16 cellular contexts compared by ENCODE assay signal in genomic region chr1:99591886-99592285, GRCh38. TPM values are rescaled to one million over a fixed set of nuclear protein-coding genes. Genes with fewer than 3 reads are reported as not detected.
DNase-seq lines count a peak whose midpoint lies in the region; ATAC-seq, FAIRE-seq and TF ChIP-seq lines count a peak whose summit lies in the region.
"Had no signal": no experiment of that assay in that cellular context is flagged by ENCODE, and none has a peak within 500 bp of the region (broad histone marks: within the 10 kb centered on the region; RNA-seq: fewer than 3 reads in every experiment).

No MANE protein-coding gene starts in this region.

- H3K9me3 Mint-ChIP-seq in astrocyte (ENCODE audit: unreplicated experiment), result no peaks in the 10 kb centered on the region

- H3K27ac ChIP-seq in SK-N-SH (ENCODE audit: low read depth in 2 of 2, low read length in 1 of 2) (peak overlapping the region in 1 of 2 experiments; percentile 99; a peak in 2 of 4 replicates), astrocyte (ENCODE audit: low read depth, low read length) (no peak overlapping the region), mesenchymal stem cell (ENCODE audit: low read length, poor library complexity, severe bottlenecking) (peak overlapping the region; percentile 69), gastrocnemius medialis (no peak overlapping the region)
- H3K27ac ChIP-seq: 22Rv1, A549, BLaER1 had no signal

- no peak overlapping the region for H2AK5ac ChIP-seq in mesenchymal stem cell (ENCODE audit: low read length, severe bottlenecking)

- no peak overlapping the region for H3K23ac ChIP-seq in mesenchymal stem cell (ENCODE audit: low read length in 2 of 2)

- H4K8ac ChIP-seq in mesenchymal stem cell (ENCODE audit: low read length), result no peak overlapping the region

- no peaks in the 10 kb centered on the region for H3K9me2 ChIP-seq in SK-N-SH

- H3K9ac ChIP-seq in SK-N-SH, result peak overlapping the region; percentile 60; the same call in 1 of the 2 replicates
- no peak overlapping the region for H3K9ac ChIP-seq in astrocyte (ENCODE audit: low read length)
- no peak overlapping the region for H3K9ac ChIP-seq in mesenchymal stem cell (ENCODE audit: low read length)
- H3K9ac ChIP-seq: BLaER1 had no signal

- H3K79me1 ChIP-seq in mesenchymal stem cell (replicated peaks; ENCODE audit: low read length, poor library complexity, severe bottlenecking), result no peaks in the 10 kb centered on the region

- no peak overlapping the region for H2BK5ac ChIP-seq in mesenchymal stem cell (ENCODE audit: low read depth, low read length, poor library complexity, severe bottlenecking)

- H2BK12ac ChIP-seq in mesenchymal stem cell (ENCODE audit: low read length in 2 of 2), result no peak overlapping the region

- CTCF ChIA-PET in SK-N-SH (lab: Yijun Ruan, JAX), result no interaction called here

- no peaks in the 10 kb centered on the region for H3K36me3 Mint-ChIP-seq in astrocyte (ENCODE audit: low read depth, unreplicated experiment)
- H3K36me3 Mint-ChIP-seq: CD14-positive monocyte; CD4-positive, alpha-beta memory T cell had no signal

- FAIRE-seq in astrocyte (lab: Jason Lieb, UNC), result no peak
- FAIRE-seq: A549 had no signal

- ATAC-seq in SK-N-SH treated with all-trans-retinoic acid at 6 μM for 48 hours (no peak), gastrocnemius medialis (no peak)
- ATAC-seq: A549 had no signal

- H3K9me3 ChIP-seq in SK-N-SH (no peaks in the 10 kb centered on the region), astrocyte (ENCODE audit: insufficient read depth, low read depth, low read length) (no peaks in the 10 kb centered on the region), mesenchymal stem cell (ENCODE audit: control insufficient read depth, low read length) (peaks cover 7% of the 10 kb centered on the region), gastrocnemius medialis (no peaks in the 10 kb centered on the region)
- H3K9me3 ChIP-seq: A549, BLaER1 had no signal

- H3K79me2 ChIP-seq in SK-N-SH (ENCODE audit: insufficient read depth), result no peaks in the 10 kb centered on the region
- no peaks in the 10 kb centered on the region for H3K79me2 ChIP-seq in astrocyte (ENCODE audit: insufficient read depth, low read length)

- no peak for TF ChIP-seq CTCF in SK-N-SH (IDR thresholded peaks at IDR 0.05)
- TF ChIP-seq CTCF in astrocyte (IDR thresholded peaks at IDR 0.05; ENCODE audit: insufficient read depth, low read depth, low read length), result no peak
- TF ChIP-seq CTCF in gastrocnemius medialis (IDR thresholded peaks at IDR 0.05 in 4 of 5, conservative IDR thresholded peaks at IDR 0.05 in 1 of 5), result no peak

- no peak overlapping the region for H3K4ac ChIP-seq in mesenchymal stem cell (ENCODE audit: low read depth in 1 of 2, low read length in 2 of 2)

- H3K36me3 ChIP-seq in SK-N-SH (replicated peaks in 1 of 2; ENCODE audit: control insufficient read depth in 1 of 2, insufficient read depth in 2 of 2, low read length in 1 of 2) (no peaks in the 10 kb centered on the region), astrocyte (ENCODE audit: insufficient read depth, low read length) (no peaks in the 10 kb centered on the region), mesenchymal stem cell (ENCODE audit: control insufficient read depth in 1 of 2, insufficient read depth in 2 of 2, low read depth in 1 of 2, low read length in 2 of 2) (no peaks in the 10 kb centered on the region), gastrocnemius medialis (no peaks in the 10 kb centered on the region)
- H3K36me3 ChIP-seq: BLaER1 had no signal

- no peak overlapping the region for H2BK15ac ChIP-seq in mesenchymal stem cell (ENCODE audit: low read depth, poor library complexity, severe bottlenecking)

- H2AFZ ChIP-seq in SK-N-SH (ENCODE audit: low read depth), result no peak overlapping the region
- no peak overlapping the region for H2AFZ ChIP-seq in astrocyte (ENCODE audit: low read depth, low read length)
- H2AFZ ChIP-seq in mesenchymal stem cell (ENCODE audit: low read depth, low read length), result no peak overlapping the region

- DNase-seq in SK-N-SH (no peak), astrocyte (ENCODE audit: low read depth) (no peak), mesenchymal stem cell (no peak), DMS153 (lab: John Stamatoyannopoulos, UW) (no peak), OCI-M1 (lab: John Stamatoyannopoulos, UW) (no peak), gastrocnemius medialis (no peak)
- DNase-seq: CD4-positive, alpha-beta memory T cell; DMS79 treated with DMSO at 0.1 percent for 48 hours; GF-D8; GM23248; HCEC 1CT had no signal

- no peak for TF ChIP-seq RAD21 in SK-N-SH (IDR thresholded peaks at IDR 0.05; ENCODE audit: low read length)

- H3K27ac Mint-ChIP-seq in astrocyte (ENCODE audit: unreplicated experiment), result peak overlapping the region; percentile 22
- H3K27ac Mint-ChIP-seq: CD14-positive monocyte; CD4-positive, alpha-beta memory T cell had no signal

- no peaks in the 10 kb centered on the region for H3K27me3 ChIP-seq in SK-N-SH (ENCODE audit: insufficient read depth)
- no peaks in the 10 kb centered on the region for H3K27me3 ChIP-seq in astrocyte (ENCODE audit: insufficient read depth, low read length)
- no peaks in the 10 kb centered on the region for H3K27me3 ChIP-seq in mesenchymal stem cell (ENCODE audit: control insufficient read depth in 1 of 2, insufficient read depth in 1 of 2, low read length in 2 of 2)
- H3K27me3 ChIP-seq in gastrocnemius medialis, result no peaks in the 10 kb centered on the region
- H3K27me3 ChIP-seq: BLaER1 had no signal

- H3F3A ChIP-seq in SK-N-SH (replicated peaks; ENCODE audit: insufficient read depth), result peaks cover 20% of the 10 kb centered on the region

- 93% methylated on average over 1 of the region's 1 CpG for WGBS in SK-N-SH (ENCODE audit: low lambda C conversion rate)
- 100% methylated on average over 1 of the region's 1 CpG for WGBS in mesenchymal stem cell

- H3K18ac ChIP-seq in mesenchymal stem cell (ENCODE audit: low read depth in 1 of 2, low read length in 2 of 2), result no peak overlapping the region

- peaks cover 0 to 23% of the 10 kb centered on the region in 2 experiments; a peak in 2 of 4 replicates for H3K4me1 ChIP-seq in SK-N-SH (ENCODE audit: control insufficient read depth in 1 of 2, insufficient read depth in 2 of 2, low read depth in 1 of 2, low read length in 1 of 2)
- H3K4me1 ChIP-seq in astrocyte (ENCODE audit: insufficient read depth, low read length), result peaks cover 19% of the 10 kb centered on the region
- peaks cover 2% of the 10 kb centered on the region for H3K4me1 ChIP-seq in mesenchymal stem cell (ENCODE audit: control insufficient read depth, insufficient read depth, low read depth, low read length)
- no peaks in the 10 kb centered on the region for H3K4me1 ChIP-seq in gastrocnemius medialis
- H3K4me1 ChIP-seq: BLaER1 had no signal

- POLR2A ChIA-PET in SK-N-SH (lab: Yijun Ruan, JAX), result no interaction called here

- H3K4me3 ChIP-seq in SK-N-SH (ENCODE audit: low read depth in 2 of 2, low read length in 1 of 2), result no peak overlapping the region
- no peak overlapping the region for H3K4me3 ChIP-seq in astrocyte (ENCODE audit: insufficient read depth, low read depth, low read length)
- H3K4me3 ChIP-seq in mesenchymal stem cell (ENCODE audit: insufficient read depth in 1 of 2, low read depth in 1 of 2, low read length in 2 of 2), result no peak overlapping the region
- H3K4me3 ChIP-seq in gastrocnemius medialis, result no peak overlapping the region
- H3K4me3 ChIP-seq: A549, BLaER1, GM23248 had no signal

- H3K4me2 ChIP-seq in SK-N-SH, result no peak overlapping the region
- no peak overlapping the region for H3K4me2 ChIP-seq in astrocyte (ENCODE audit: low read length)
- H3K4me2 ChIP-seq in mesenchymal stem cell (ENCODE audit: low read length, poor library complexity, severe bottlenecking), result no peak overlapping the region
- H3K4me2 ChIP-seq: A549, BLaER1 had no signal

- intact Hi-C loops in gastrocnemius medialis (cut with DNase I; ENCODE audit: low total_unique reads), result no loop called here

- H4K91ac ChIP-seq in mesenchymal stem cell (ENCODE audit: low read length), result no peak overlapping the region

- no peak overlapping the region for H2BK120ac ChIP-seq in mesenchymal stem cell (ENCODE audit: low read depth, low read length)

- H4K20me1 ChIP-seq in SK-N-SH (ENCODE audit: insufficient read depth) (no peaks in the 10 kb centered on the region), astrocyte (ENCODE audit: insufficient read depth, low read length) (no peaks in the 10 kb centered on the region)
- H4K20me1 ChIP-seq: BLaER1 had no signal

- in situ Hi-C loops in gastrocnemius medialis (cut with MboI; ENCODE audit: low sequenced_read_pairs in 4 of 4), result no loop called here

- no peak for TF ChIP-seq EP300 in SK-N-SH (IDR thresholded peaks at IDR 0.05; ENCODE audit: borderline replicate concordance in 1 of 2, low read depth in 1 of 2, low read length in 1 of 2)

- no peak for TF ChIP-seq POLR2A in gastrocnemius medialis (IDR thresholded peaks at IDR 0.05)

- peaks cover 15% of the 10 kb centered on the region for H3K4me1 Mint-ChIP-seq in astrocyte (ENCODE audit: low read depth, unreplicated experiment)
- H3K4me1 Mint-ChIP-seq: CD14-positive monocyte; CD4-positive, alpha-beta memory T cell had no signal

- H3K27me3 Mint-ChIP-seq in astrocyte (ENCODE audit: low read depth, unreplicated experiment), result no peaks in the 10 kb centered on the region

- no peak overlapping the region for H3K14ac ChIP-seq in mesenchymal stem cell (ENCODE audit: low read length in 2 of 2)

- no peak overlapping the region for H3K4me3 Mint-ChIP-seq in astrocyte (ENCODE audit: unreplicated experiment)
- H3K4me3 Mint-ChIP-seq: CD14-positive monocyte had no signal

TF ChIP-seq in SK-N-SH, 30 proteins besides CTCF, POLR2A, EP300 and RAD21:
- TF ChIP-seq GABPA (IDR thresholded peaks at IDR 0.05; ENCODE audit: low read depth), result no peak
- no peak for TF ChIP-seq MXI1 (IDR thresholded peaks at IDR 0.05; ENCODE audit: low read depth, low read length)

TF ChIP-seq in SK-N-SH treated with all-trans-retinoic acid at 6 μM for 48 hours, 23 proteins besides CTCF, POLR2A, EP300 and RAD21 (continues in another document):
- no peak for TF ChIP-seq ZFP30 (CRISPR knock-in tag; IDR thresholded peaks at IDR 0.05)
- TF ChIP-seq ZNF70 (CRISPR knock-in tag; IDR thresholded peaks at IDR 0.05), result no peak
- no peak for TF ChIP-seq CSDC2 (CRISPR knock-in tag; IDR thresholded peaks at IDR 0.05)
- TF ChIP-seq TOX (CRISPR knock-in tag; IDR thresholded peaks at IDR 0.05; ENCODE audit: borderline replicate concordance), result no peak
- TF ChIP-seq ZC3H10 (CRISPR knock-in tag; IDR thresholded peaks at IDR 0.05), result no peak
- TF ChIP-seq TCF4 (CRISPR knock-in tag; IDR thresholded peaks at IDR 0.05; ENCODE audit: borderline replicate concordance), result no peak
- no peak for TF ChIP-seq ZNF8 (CRISPR knock-in tag; IDR thresholded peaks at IDR 0.05)

RNA-seq across cellular contexts. Expression of gene PALMD, which starts 54.0 kb away (rescaled TPM):
- polyA plus RNA-seq in SK-N-SH (2012; rRNA removed), result 1.8 and 2.3 TPM in 2 replicates
- 2.0 and 2.7 TPM in 2 replicates for polyA plus RNA-seq in SK-N-SH (2012; cell fraction: cytosol; rRNA removed)
- polyA plus RNA-seq in SK-N-SH (2012; cell fraction: nucleus; rRNA removed), result 1.7 and 3.9 TPM in 2 replicates
- 0.41 and 0.58 TPM in 2 replicates for total RNA-seq in astrocyte
- polyA plus RNA-seq in mesenchymal stem cell (2013, experiment 1 of 2), result 0.88 TPM
- 0.81 TPM for polyA plus RNA-seq in mesenchymal stem cell (2013, experiment 2 of 2)
- total RNA-seq in gastrocnemius medialis, result 100 to 1,000 TPM in 1 of 4 donors, 10 to 100 TPM in 3; 60.7 to 254 (median 79.1) TPM
- total RNA-seq: CD4-positive, alpha-beta memory T cell had no signal
- polyA plus RNA-seq: CD14-positive monocyte; CD4-positive, alpha-beta memory T cell had no signal

Comparison
In these comparisons a context has a peak if more than half of its experiments do, and no peak if none do; other contexts are left out.
1. RNA of gene PALMD, which starts 54.0 kb away (total RNA-seq): 60.7 to 254 TPM in gastrocnemius medialis; 0.41 to 0.58 TPM in astrocyte; every median in the first group is over 10 times any median in the second.